In genomic region chr6:148779142-148779562, GRCh38 we compare ENCODE assay signal across 17 cellular contexts. TPM values are rescaled to one million over a fixed set of nuclear protein-coding genes. Genes with fewer than 3 reads are reported as not detected.
A peak's percentile ranks its signal among the peaks of the same experiment; 100 is the strongest.
DNase-seq lines count a peak whose midpoint lies in the region; ATAC-seq, FAIRE-seq and TF ChIP-seq lines count a peak whose summit lies in the region.
"Had no signal": no experiment of that assay in that cellular context is flagged by ENCODE, and none has a peak within 500 bp of the region (broad histone marks: within the 10 kb centered on the region; RNA-seq: fewer than 3 reads in every experiment).

No MANE protein-coding gene starts in this region.

- no peaks in the 10 kb centered on the region for H3F3A ChIP-seq in GM23338 (replicated peaks; ENCODE audit: low read depth)

- H3K4me3 ChIP-seq in GM23338 (no peak overlapping the region), fibroblast of pulmonary artery (replicated peaks; ENCODE audit: low read depth, low read length) (no peak overlapping the region)
- H3K4me3 ChIP-seq: ascending aorta; BLaER1 treated with 17β-estradiol and CSF1 and Interleukin-3, amounts not matched to agents 10 nM and 100 nM; hepatocyte; Peyer's patch had no signal

- peaks cover 36% of the 10 kb centered on the region for H3K4me1 Mint-ChIP-seq in GM23338

- FAIRE-seq in D721Med (lab: Jason Lieb, UNC), result no peak

- no peaks in the 10 kb centered on the region for H3K36me3 ChIP-seq in GM23338 (ENCODE audit: insufficient read depth)
- H3K36me3 ChIP-seq: ascending aorta, Peyer's patch had no signal

- no peaks in the 10 kb centered on the region for H3K9me3 Mint-ChIP-seq in GM23338

- H3K27ac Mint-ChIP-seq in GM23338, result peak overlapping the region; percentile 83; the same call in 1 of the 2 replicates
- H3K27ac Mint-ChIP-seq: activated CD8-positive, alpha-beta memory T cell treated with anti-CD3 and anti-CD28 coated beads, Interleukin-2, amount 10 ng/mL, durations not matched to agents 7 days and 5 days had no signal

- H3K4me3 Mint-ChIP-seq in GM23338, result no peak overlapping the region
- H3K4me3 Mint-ChIP-seq: activated CD8-positive, alpha-beta memory T cell treated with anti-CD3 and anti-CD28 coated beads, Interleukin-2, amount 10 ng/mL, durations not matched to agents 7 days and 5 days had no signal

- DNase-seq in GM23338 (ENCODE audit: low spot score) (no peak), OCI-M1 (lab: John Stamatoyannopoulos, UW) (peak; percentile 26), fibroblast of pulmonary artery (ENCODE audit: low read depth) (peak; percentile 91), pons (ENCODE audit: low spot score) (peak; percentile 53), NCI-H2081 treated with DMSO at 0.1 percent for 48 hours (lab: John Stamatoyannopoulos, UW) (no peak), D721Med (ENCODE audit: insufficient read length, low spot score) (no peak)
- DNase-seq: activated CD4-positive, CD25-positive, alpha-beta regulatory T cell; activated CD8-positive, alpha-beta memory T cell treated with anti-CD3 and anti-CD28 coated beads, Interleukin-2, amount 10 ng/mL, durations not matched to agents 7 days and 5 days; activated gamma-delta T cell; NCI-H187; NCI-H524; Peyer's patch; T-helper 1 cell had no signal

- H3K27me3 ChIP-seq in GM23338 (ENCODE audit: insufficient read depth), result no peaks in the 10 kb centered on the region
- H3K27me3 ChIP-seq: ascending aorta; BLaER1 treated with 17β-estradiol and CSF1 and Interleukin-3, amounts not matched to agents 10 nM and 100 nM; hepatocyte; Peyer's patch had no signal

- H3K27ac ChIP-seq in GM23338 (ENCODE audit: low read depth), result no peak overlapping the region
- H3K27ac ChIP-seq: ascending aorta, hepatocyte, Peyer's patch had no signal

- H4K20me1 ChIP-seq in GM23338 (replicated peaks; ENCODE audit: insufficient read depth), result peaks cover 17% of the 10 kb centered on the region; the same call in 1 of the 2 replicates

- no peaks in the 10 kb centered on the region for H3K9me2 ChIP-seq in GM23338 (ENCODE audit: insufficient read depth)

- H3K4me1 ChIP-seq in GM23338 (ENCODE audit: insufficient read depth), result peaks cover 23% of the 10 kb centered on the region
- H3K4me1 ChIP-seq: Peyer's patch had no signal

- no peak overlapping the region for H3K4me2 ChIP-seq in GM23338
- H3K4me2 ChIP-seq: hepatocyte had no signal

- peaks cover 26% of the 10 kb centered on the region for H3K36me3 Mint-ChIP-seq in GM23338 (ENCODE audit: low read depth)
- H3K36me3 Mint-ChIP-seq: activated CD8-positive, alpha-beta memory T cell treated with anti-CD3 and anti-CD28 coated beads, Interleukin-2, amount 10 ng/mL, durations not matched to agents 7 days and 5 days had no signal

- H2AFZ ChIP-seq in GM23338, result no peak overlapping the region
- H2AFZ ChIP-seq: hepatocyte had no signal

- TF ChIP-seq CTCF in GM23338 (conservative IDR thresholded peaks at IDR 0.05; ENCODE audit: low read depth in 2 of 2) (no peak), fibroblast of pulmonary artery (IDR thresholded peaks at IDR 0.05; ENCODE audit: low read length, missing control alignments) (no peak), D721Med (IDR thresholded peaks at IDR 0.05; ENCODE audit: insufficient read depth, missing control alignments) (no peak)

- peaks cover 3% of the 10 kb centered on the region for H3K27me3 Mint-ChIP-seq in GM23338 (ENCODE audit: insufficient read depth, low read depth, poor library complexity)

- no peak for ATAC-seq in GM23338
- no peak for ATAC-seq in GM18502 (IDR thresholded peaks at IDR 0.05; ENCODE audit: poor library complexity, unreplicated experiment)
- ATAC-seq: activated CD8-positive, alpha-beta memory T cell treated with anti-CD3 and anti-CD28 coated beads, Interleukin-2, amount 10 ng/mL, durations not matched to agents 7 days and 5 days had no signal

- peaks cover 100% of the 10 kb centered on the region for H3K79me2 ChIP-seq in GM23338 (replicated peaks; ENCODE audit: insufficient read depth)

TF ChIP-seq in GM23338, 12 proteins besides CTCF, POLR2A, EP300 and RAD21:
- TF ChIP-seq JUNB (IDR thresholded peaks at IDR 0.05; ENCODE audit: unreplicated experiment) (no peak), EZH2 (IDR thresholded peaks at IDR 0.05; ENCODE audit: low read depth, unreplicated experiment) (no peak), POLR2AphosphoS5 (IDR thresholded peaks at IDR 0.05; ENCODE audit: low read depth) (no peak), REST (IDR thresholded peaks at IDR 0.05; ENCODE audit: unreplicated experiment) (no peak), ETS1 (IDR thresholded peaks at IDR 0.05) (no peak)

RNA-seq across cellular contexts. Expression of gene UST, which starts 32.3 kb away (rescaled TPM):
- total RNA-seq in GM23338 (2014; rRNA removed; shearing (Covaris generic)), result 32.3 and 33.0 TPM in 2 replicates
- polyA plus RNA-seq in GM23338 (2016; fragmentation: Nextera tagmentation; extraction: Ambion mirVana), result 12.6 TPM in 2 replicates

Comparison
In these comparisons a context has a peak if more than half of its experiments do, and no peak if none do; other contexts are left out.
1. DNase-seq: peak in OCI-M1 (single experiment), fibroblast of pulmonary artery (single experiment) and pons (single experiment); none in GM23338 (single experiment), NCI-H2081 treated with DMSO at 0.1 percent for 48 hours (single experiment) and D721Med (single experiment).